Comparison of ENCODE assay signal across 18 cellular contexts in genomic region chr15:68658151-68658550, GRCh38.
DNase-seq lines count a peak whose midpoint lies in the region; TF ChIP-seq lines count a peak whose summit lies in the region.
"Had no signal": no experiment of that assay in that cellular context is flagged by ENCODE, and none has a peak within 500 bp of the region (broad histone marks: within the 10 kb centered on the region; RNA-seq: fewer than 3 reads in every experiment).

No MANE protein-coding gene starts in this region.

- CTCF ChIA-PET in PC-9 (lab: Charles Lee) = no interaction called here

- H3K4me1 ChIP-seq in PC-9 (replicated peaks; ENCODE audit: insufficient read depth) = no peaks in the 10 kb centered on the region
- H3K4me1 ChIP-seq: Peyer's patch had no signal

- H3K27ac Mint-ChIP-seq in chondrocyte (ENCODE audit: unreplicated experiment) (peak overlapping the region; percentile 68), CD14-positive monocyte (no peak overlapping the region)
- H3K27ac Mint-ChIP-seq: activated B cell treated with CpG ODN at 0.5 μM for 24 hours; activated CD8-positive, alpha-beta memory T cell treated with anti-CD3 and anti-CD28 coated beads, Interleukin-2, amount 10 ng/mL, durations not matched to agents 7 days and 5 days; T-helper 1 cell treated with Interleukin-12 subunit alpha and Interleukin-12 subunit beta and Interleukin-4 antibody, amounts not matched to agents 30 μg/mL and 1 μg/mL, for 36 hours had no signal

- DNase-seq in DMS 273 treated with DMSO at 0.1 percent for 48 hours (lab: John Stamatoyannopoulos, UW) (peak; percentile 88), NCI-H2171 treated with DMSO at 0.1 percent for 48 hours (lab: John Stamatoyannopoulos, UW) (peak; percentile 79), chondrocyte (ENCODE audit: low spot score) (no peak), midbrain (lab: John Stamatoyannopoulos, UW) (peak; percentile 66), PC-9 (no peak), NCI-H187 (lab: John Stamatoyannopoulos, UW) (no peak), CD14-positive monocyte (ENCODE audit: low spot score) (no peak), dedifferentiated amniotic fluid mesenchymal stem cell (ENCODE audit: extremely low spot score) (no peak)
- DNase-seq: activated B cell treated with CpG ODN at 0.5 μM for 24 hours; activated CD8-positive, alpha-beta memory T cell treated with anti-CD3 and anti-CD28 coated beads, Interleukin-2, amount 10 ng/mL, durations not matched to agents 7 days and 5 days; activated naive CD4-positive, alpha-beta T cell treated with Interleukin-2 at 50 U/mL for 16 hours; effector CD8-positive, alpha-beta T cell; KG1; left cardiac atrium; NCI-H1417 treated with DMSO at 0.1 percent for 48 hours; NCI-H526; Peyer's patch had no signal

- no peaks in the 10 kb centered on the region for H3K9me3 ChIP-seq in PC-9 (ENCODE audit: insufficient read depth, low read depth)
- H3K9me3 ChIP-seq: Peyer's patch had no signal

- peaks cover 20% of the 10 kb centered on the region for H3K36me3 Mint-ChIP-seq in chondrocyte (ENCODE audit: low read depth)
- H3K36me3 Mint-ChIP-seq in CD14-positive monocyte = no peaks in the 10 kb centered on the region
- H3K36me3 Mint-ChIP-seq: activated CD8-positive, alpha-beta memory T cell treated with anti-CD3 and anti-CD28 coated beads, Interleukin-2, amount 10 ng/mL, durations not matched to agents 7 days and 5 days had no signal

- H3K27me3 Mint-ChIP-seq in chondrocyte (ENCODE audit: low read depth) (no peaks in the 10 kb centered on the region), CD14-positive monocyte (ENCODE audit: low read depth in 3 of 3) (peaks cover 0 to 5% (median 3%) of the 10 kb centered on the region in 3 donors)
- H3K27me3 Mint-ChIP-seq: activated B cell treated with CpG ODN at 0.5 μM for 24 hours had no signal

- H3K4me2 ChIP-seq in PC-9 = no peak overlapping the region

- H4K20me1 ChIP-seq in PC-9 (ENCODE audit: insufficient read depth) = no peaks in the 10 kb centered on the region

- H3K4me3 Mint-ChIP-seq in chondrocyte (ENCODE audit: unreplicated experiment) (no peak overlapping the region), CD14-positive monocyte (no peak overlapping the region)
- H3K4me3 Mint-ChIP-seq: activated B cell treated with CpG ODN at 0.5 μM for 24 hours; activated CD8-positive, alpha-beta memory T cell treated with anti-CD3 and anti-CD28 coated beads, Interleukin-2, amount 10 ng/mL, durations not matched to agents 7 days and 5 days; T-helper 1 cell treated with Interleukin-12 subunit alpha and Interleukin-12 subunit beta and Interleukin-4 antibody, amounts not matched to agents 30 μg/mL and 1 μg/mL, for 36 hours had no signal

- H3K79me2 ChIP-seq in PC-9 (ENCODE audit: low read depth) = no peaks in the 10 kb centered on the region

- H3K9me2 ChIP-seq in PC-9 (ENCODE audit: insufficient read depth) = no peaks in the 10 kb centered on the region

- H3K9me3 Mint-ChIP-seq in chondrocyte (ENCODE audit: low read depth) (peaks cover 3% of the 10 kb centered on the region), CD14-positive monocyte (no peaks in the 10 kb centered on the region)
- H3K9me3 Mint-ChIP-seq: activated B cell treated with CpG ODN at 0.5 μM for 24 hours; T-helper 1 cell treated with Interleukin-12 subunit alpha and Interleukin-12 subunit beta and Interleukin-4 antibody, amounts not matched to agents 30 μg/mL and 1 μg/mL, for 36 hours had no signal

- H3K4me1 Mint-ChIP-seq in chondrocyte (ENCODE audit: low read depth) (peaks cover 3% of the 10 kb centered on the region), CD14-positive monocyte (no peaks in the 10 kb centered on the region)
- H3K4me1 Mint-ChIP-seq: activated B cell treated with CpG ODN at 0.5 μM for 24 hours; activated CD8-positive, alpha-beta memory T cell treated with anti-CD3 and anti-CD28 coated beads, Interleukin-2, amount 10 ng/mL, durations not matched to agents 7 days and 5 days had no signal

- no TSS peak for BruUV-seq in PC-9 (replicated peaks; lab: Mats Ljungman, UMichigan)

- H3K36me3 ChIP-seq in PC-9 (ENCODE audit: low read depth) = no peaks in the 10 kb centered on the region
- H3K36me3 ChIP-seq: Peyer's patch had no signal

- H3F3A ChIP-seq in PC-9 (ENCODE audit: insufficient read depth, low read depth) = no peaks in the 10 kb centered on the region

- no peak overlapping the region for H3K4me3 ChIP-seq in PC-9
- H3K4me3 ChIP-seq: Peyer's patch had no signal

- no peak overlapping the region for H3K27ac ChIP-seq in PC-9
- H3K27ac ChIP-seq: Peyer's patch had no signal

- intact Hi-C loops in PC-9 (cut with micrococcal nuclease; ENCODE audit: unreplicated experiment) = no loop called here
- intact Hi-C loops in CD14-positive monocyte (cut with micrococcal nuclease) = no loop called here

- H2AFZ ChIP-seq in PC-9 = no peak overlapping the region

- POLR2A ChIA-PET in PC-9 (lab: Charles Lee; ENCODE audit: unreplicated experiment) = no interaction called here

- no peaks in the 10 kb centered on the region for H3K27me3 ChIP-seq in PC-9 (ENCODE audit: insufficient read depth, low read depth)
- H3K27me3 ChIP-seq: Peyer's patch had no signal

- TF ChIP-seq CTCF in chondrocyte (IDR thresholded peaks at IDR 0.05) (no peak), PC-9 (conservative IDR thresholded peaks at IDR 0.05) (no peak), CD14-positive monocyte (IDR thresholded peaks at IDR 0.05) (no peak)

Comparison
In these comparisons a context has a peak if more than half of its experiments do, and no peak if none do; other contexts are left out.
1. DNase-seq: peak in DMS 273 treated with DMSO at 0.1 percent for 48 hours (single experiment), NCI-H2171 treated with DMSO at 0.1 percent for 48 hours (single experiment) and midbrain (single experiment); none in chondrocyte (single experiment), PC-9 (0 of 2), NCI-H187 (0 of 2), CD14-positive monocyte (single experiment) and dedifferentiated amniotic fluid mesenchymal stem cell (single experiment).